Comparison of ENCODE assay signal across 9 cellular contexts in genomic region chr7:80312139-80312661, GRCh38.
DNase-seq lines count a peak whose midpoint lies in the region; ATAC-seq and TF ChIP-seq lines count a peak whose summit lies in the region.
"Had no signal": no experiment of that assay in that cellular context is flagged by ENCODE, and none has a peak within 500 bp of the region (broad histone marks: within the 10 kb centered on the region; RNA-seq: fewer than 3 reads in every experiment).

No MANE protein-coding gene starts in this region.

- H3K4me1 ChIP-seq in SK-N-SH (ENCODE audit: control insufficient read depth in 1 of 2, insufficient read depth in 2 of 2, low read depth in 1 of 2, low read length in 1 of 2): peaks cover 6 to 10% of the 10 kb centered on the region in 2 experiments; a peak in 3 of 4 replicates

- TF ChIP-seq EP300 in SK-N-SH (IDR thresholded peaks at IDR 0.05; ENCODE audit: borderline replicate concordance in 1 of 2, low read depth in 1 of 2, low read length in 1 of 2): no peak

- POLR2A ChIA-PET in SK-N-SH (lab: Yijun Ruan, JAX): no interaction called here

- H3K27me3 ChIP-seq in SK-N-SH (ENCODE audit: insufficient read depth): no peaks in the 10 kb centered on the region

- no peaks in the 10 kb centered on the region for H3K36me3 ChIP-seq in SK-N-SH (replicated peaks in 1 of 2; ENCODE audit: control insufficient read depth in 1 of 2, insufficient read depth in 2 of 2, low read length in 1 of 2)

- no peaks in the 10 kb centered on the region for H3K36me3 Mint-ChIP-seq in activated naive CD4-positive, alpha-beta T cell treated with anti-CD3 and anti-CD28 coated beads for 36 hours (ENCODE audit: low read depth)
- H3K36me3 Mint-ChIP-seq: activated naive CD4-positive, alpha-beta T cell treated with anti-CD3 and anti-CD28 coated beads, Interleukin-2, amount 50 U/mL, for 24 hours had no signal

- no peak for TF ChIP-seq CTCF in SK-N-SH (IDR thresholded peaks at IDR 0.05)

- peak overlapping the region; percentile 38 for H3K27ac Mint-ChIP-seq in activated naive CD4-positive, alpha-beta T cell treated with anti-CD3 and anti-CD28 coated beads for 36 hours
- H3K27ac Mint-ChIP-seq: activated naive CD4-positive, alpha-beta T cell treated with anti-CD3 and anti-CD28 coated beads, Interleukin-2, amount 50 U/mL, for 24 hours had no signal

- H3K27ac ChIP-seq in SK-N-SH (ENCODE audit: low read depth in 2 of 2, low read length in 1 of 2): peak overlapping the region in 1 of 2 experiments; percentile 49; a peak in 2 of 4 replicates

- ATAC-seq in HG03280 (IDR thresholded peaks at IDR 0.05; ENCODE audit: unreplicated experiment): no peak

- no peaks in the 10 kb centered on the region for H3K27me3 Mint-ChIP-seq in activated naive CD4-positive, alpha-beta T cell treated with anti-CD3 and anti-CD28 coated beads for 36 hours (ENCODE audit: low read depth)
- H3K27me3 Mint-ChIP-seq: activated naive CD4-positive, alpha-beta T cell treated with anti-CD3 and anti-CD28 coated beads, Interleukin-2, amount 50 U/mL, for 24 hours had no signal

- no peaks in the 10 kb centered on the region for H3K9me2 ChIP-seq in SK-N-SH

- peak overlapping the region; percentile 16 for H3K4me3 Mint-ChIP-seq in activated naive CD4-positive, alpha-beta T cell treated with anti-CD3 and anti-CD28 coated beads for 36 hours
- H3K4me3 Mint-ChIP-seq: activated naive CD4-positive, alpha-beta T cell treated with anti-CD3 and anti-CD28 coated beads, Interleukin-2, amount 50 U/mL, for 24 hours had no signal

- peak overlapping the region; percentile 24; the same call in 1 of the 2 replicates for H3K4me2 ChIP-seq in SK-N-SH

- no peak for TF ChIP-seq RAD21 in SK-N-SH (IDR thresholded peaks at IDR 0.05; ENCODE audit: low read length)

- H3K9me3 ChIP-seq in SK-N-SH: no peaks in the 10 kb centered on the region

- peaks cover 3% of the 10 kb centered on the region for H3K9me3 Mint-ChIP-seq in activated naive CD4-positive, alpha-beta T cell treated with anti-CD3 and anti-CD28 coated beads for 36 hours

- peak; percentile 49 for DNase-seq in activated naive CD4-positive, alpha-beta T cell treated with anti-CD3 and anti-CD28 coated beads for 36 hours
- DNase-seq in activated naive CD4-positive, alpha-beta T cell treated with anti-CD3 and anti-CD28 coated beads, Interleukin-2, amount 50 U/mL, for 16 hours: no peak
- no peak for DNase-seq in SK-N-SH
- DNase-seq in glomerular endothelial cell (ENCODE audit: extremely low read depth, low read depth, low spot score): peak; percentile 97
- DNase-seq in smooth muscle cell of the brain vasculature (ENCODE audit: low read depth, low spot score): peak; percentile 79
- DNase-seq in posterior cingulate gyrus: no peak
- no peak for DNase-seq in occipital lobe (lab: John Stamatoyannopoulos, UW)

- H3K4me3 ChIP-seq in SK-N-SH (ENCODE audit: low read depth in 2 of 2, low read length in 1 of 2): no peak overlapping the region

- peak overlapping the region; percentile 36 for H2AFZ ChIP-seq in SK-N-SH (ENCODE audit: low read depth)

- peak overlapping the region; percentile 16; the same call in 1 of the 2 replicates for H3K9ac ChIP-seq in SK-N-SH

- WGBS in SK-N-SH (ENCODE audit: low lambda C conversion rate): 67% methylated on average over 5 of the region's 5 CpGs

- peaks cover 4% of the 10 kb centered on the region for H3F3A ChIP-seq in SK-N-SH (replicated peaks; ENCODE audit: insufficient read depth)

- H3K79me2 ChIP-seq in SK-N-SH (ENCODE audit: insufficient read depth): no peaks in the 10 kb centered on the region

- H4K20me1 ChIP-seq in SK-N-SH (ENCODE audit: insufficient read depth): no peaks in the 10 kb centered on the region

- CTCF ChIA-PET in activated naive CD4-positive, alpha-beta T cell treated with anti-CD3 and anti-CD28 coated beads for 36 hours (lab: Charles Lee): no interaction called here
- CTCF ChIA-PET in SK-N-SH (lab: Yijun Ruan, JAX): interaction anchor here (1.1 kb wide), 1 partner anchor 217 kb away, joined by 3 read pairs; no protein-coding TSS in a partner anchor

- H3K4me1 Mint-ChIP-seq in activated naive CD4-positive, alpha-beta T cell treated with anti-CD3 and anti-CD28 coated beads for 36 hours (ENCODE audit: low read depth): peaks cover 30% of the 10 kb centered on the region

- intact Hi-C loops in activated naive CD4-positive, alpha-beta T cell treated with anti-CD3 and anti-CD28 coated beads for 36 hours (cut with micrococcal nuclease): loop anchor here (2.0 to 5.0 kb wide), 2 partner anchors 95 to 161 kb away; no protein-coding TSS in a partner anchor
- intact Hi-C loops in posterior cingulate gyrus (cut with DNase I): no loop called here

TF ChIP-seq in SK-N-SH, 30 proteins besides CTCF, POLR2A, EP300 and RAD21:
- TF ChIP-seq MAX (IDR thresholded peaks at IDR 0.05; ENCODE audit: low read depth) (no peak), FOSL2 (IDR thresholded peaks at IDR 0.05; ENCODE audit: borderline replicate concordance, low read depth) (no peak), TAF1 (IDR thresholded peaks at IDR 0.05; ENCODE audit: borderline replicate concordance, low read depth, low read length) (no peak), USF1 (IDR thresholded peaks at IDR 0.05; ENCODE audit: borderline replicate concordance, low read depth) (no peak), MEF2A (IDR thresholded peaks at IDR 0.05; ENCODE audit: borderline replicate concordance, low read depth) (no peak), CHD2 (IDR thresholded peaks at IDR 0.05; ENCODE audit: low read length, partially characterized antibody) (no peak), NRF1 (IDR thresholded peaks at IDR 0.05; ENCODE audit: low read depth, low read length) (no peak), RXRA (IDR thresholded peaks at IDR 0.05; ENCODE audit: borderline replicate concordance, low read depth) (no peak), NFIC (IDR thresholded peaks at IDR 0.05; ENCODE audit: borderline replicate concordance) (no peak), YY1 (IDR thresholded peaks at IDR 0.05; ENCODE audit: low read depth) (no peak), RFX5 (IDR thresholded peaks at IDR 0.05; ENCODE audit: low read length) (no peak), PBX3 (IDR thresholded peaks at IDR 0.05) (no peak), IRF3 (IDR thresholded peaks at IDR 0.05; ENCODE audit: low read depth, low read length) (no peak), TCF12 (IDR thresholded peaks at IDR 0.05) (no peak), GABPA (IDR thresholded peaks at IDR 0.05; ENCODE audit: low read depth) (no peak), GATA2 (CRISPR knock-in tag; IDR thresholded peaks at IDR 0.05) (no peak), POLR2AphosphoS5 (IDR thresholded peaks at IDR 0.05; ENCODE audit: low read depth, low read length) (no peak), FOXM1 (IDR thresholded peaks at IDR 0.05; ENCODE audit: low read depth) (no peak), ELF1 (IDR thresholded peaks at IDR 0.05) (no peak)

Comparison
In these comparisons a context has a peak if more than half of its experiments do, and no peak if none do; other contexts are left out.
1. DNase-seq: peak in activated naive CD4-positive, alpha-beta T cell treated with anti-CD3 and anti-CD28 coated beads for 36 hours (single experiment), glomerular endothelial cell (single experiment) and smooth muscle cell of the brain vasculature (single experiment); none in activated naive CD4-positive, alpha-beta T cell treated with anti-CD3 and anti-CD28 coated beads, Interleukin-2, amount 50 U/mL, for 16 hours (single experiment), SK-N-SH (single experiment), posterior cingulate gyrus (0 of 10) and occipital lobe (single experiment).